14 cellular contexts compared by ENCODE assay signal in the genomic region with DNA sequence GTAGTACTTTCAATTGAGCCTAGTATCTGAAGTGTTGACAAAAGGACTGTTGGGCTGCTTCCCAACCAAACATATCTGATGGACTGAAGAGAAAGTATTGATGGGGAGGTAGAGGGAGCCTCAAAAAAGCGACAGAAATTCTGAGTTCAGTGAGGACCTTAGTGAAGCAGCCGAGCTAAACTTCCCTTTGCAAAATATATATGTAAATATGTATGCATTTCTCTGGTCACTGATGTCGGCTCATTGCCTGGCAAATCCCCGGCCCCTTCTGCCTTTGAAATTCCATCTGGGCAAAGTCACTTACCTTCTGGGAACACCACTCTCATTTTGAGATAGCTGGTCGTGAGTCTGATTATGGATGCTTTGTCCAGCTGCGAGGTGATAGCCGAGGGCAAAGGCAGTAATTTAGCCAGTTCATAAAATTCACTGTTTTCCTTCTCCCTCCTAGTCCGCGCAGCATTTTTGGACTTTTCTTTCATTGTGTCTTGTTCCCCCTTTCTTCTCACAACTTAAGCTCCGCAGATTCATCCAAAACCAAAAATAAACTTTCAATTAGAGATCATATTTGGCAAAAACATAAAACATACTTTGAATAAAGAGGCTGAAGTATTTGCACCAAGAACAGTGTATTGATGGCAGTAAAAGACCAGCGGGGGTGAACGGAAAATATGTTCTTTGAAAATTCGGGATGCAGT. TPM values are rescaled to one million over a fixed set of nuclear protein-coding genes. Genes with fewer than 3 reads are reported as not detected.
A peak's percentile ranks its signal among the peaks of the same experiment; 100 is the strongest.
DNase-seq lines count a peak whose midpoint lies in the region; ATAC-seq, FAIRE-seq and TF ChIP-seq lines count a peak whose summit lies in the region.
"Had no signal": no experiment of that assay in that cellular context is flagged by ENCODE, and none has a peak within 500 bp of the region (broad histone marks: within the 10 kb centered on the region; RNA-seq: fewer than 3 reads in every experiment).

No MANE protein-coding gene starts in this region.

- H2BK15ac ChIP-seq in mesenchymal stem cell (ENCODE audit: low read depth, poor library complexity, severe bottlenecking) = no peak overlapping the region

- H3K4ac ChIP-seq in mesenchymal stem cell (ENCODE audit: low read depth in 1 of 2, low read length in 2 of 2) = no peak overlapping the region

- no peak overlapping the region for H4K91ac ChIP-seq in mesenchymal stem cell (ENCODE audit: low read length)

- TF ChIP-seq POLR2A in adrenal gland (IDR thresholded peaks at IDR 0.05) (no peak), ovary (IDR thresholded peaks at IDR 0.05) (no peak), GM12891 (IDR thresholded peaks at IDR 0.05; ENCODE audit: low read depth, low read length) (no peak)

- H3K18ac ChIP-seq in mesenchymal stem cell (ENCODE audit: low read depth in 1 of 2, low read length in 2 of 2) = no peak overlapping the region

- H3K36me3 ChIP-seq in mesenchymal stem cell (ENCODE audit: control insufficient read depth in 1 of 2, insufficient read depth in 2 of 2, low read depth in 1 of 2, low read length in 2 of 2) = peaks cover 0 to 2% of the 10 kb centered on the region in 2 experiments
- H3K36me3 ChIP-seq in adrenal gland (replicated peaks in 1 of 2) = no peaks in the 10 kb centered on the region
- H3K36me3 ChIP-seq in ovary = no peaks in the 10 kb centered on the region
- H3K36me3 ChIP-seq: neutrophil, SJSA1, transverse colon, WERI-Rb-1 had no signal

- no peaks in the 10 kb centered on the region for H3K9me3 Mint-ChIP-seq in WTC11

- H2BK120ac ChIP-seq in mesenchymal stem cell (ENCODE audit: low read depth, low read length) = no peak overlapping the region

- H3K9me3 ChIP-seq in mesenchymal stem cell (ENCODE audit: control insufficient read depth, low read length) (no peaks in the 10 kb centered on the region), adrenal gland (replicated peaks in 1 of 3) (no peaks in the 10 kb centered on the region), ovary (no peaks in the 10 kb centered on the region)
- H3K9me3 ChIP-seq: neutrophil, SJSA1, transverse colon had no signal

- H3K27me3 ChIP-seq in mesenchymal stem cell (ENCODE audit: control insufficient read depth in 1 of 2, insufficient read depth in 1 of 2, low read length in 2 of 2) (peaks cover 45 to 84% of the 10 kb centered on the region in 2 experiments), adrenal gland (peaks cover 100% of the 10 kb centered on the region), ovary (no peaks in the 10 kb centered on the region)
- H3K27me3 ChIP-seq: SJSA1 had no signal

- no peak overlapping the region for H3K4me2 ChIP-seq in mesenchymal stem cell (ENCODE audit: low read length, poor library complexity, severe bottlenecking)

- H3K27ac ChIP-seq in mesenchymal stem cell (ENCODE audit: low read length, poor library complexity, severe bottlenecking) = no peak overlapping the region
- no peak overlapping the region for H3K27ac ChIP-seq in adrenal gland
- no peak overlapping the region for H3K27ac ChIP-seq in ovary
- H3K27ac ChIP-seq: neutrophil, transverse colon, WERI-Rb-1 had no signal

- intact Hi-C loops in adrenal gland (cut with DNase I) (no loop called here), ovary (cut with DNase I) (no loop called here)

- DNase-seq in AG10803 (ENCODE audit: low read depth) (no peak), EH (ENCODE audit: low read depth) (peak; percentile 58), WTC11 (ENCODE audit: low spot score) (no peak), mesenchymal stem cell (no peak), adrenal gland (no peak), ovary (no peak), dermis blood vessel endothelial cell (no peak), GM12891 (ENCODE audit: insufficient read length, low spot score) (no peak)
- DNase-seq: stimulated activated CD4-positive, alpha-beta T cell treated with anti-CD3 and anti-CD28 coated beads, Interleukin-15, amount 100 ng/mL, for 24 hours; transverse colon; WERI-Rb-1 had no signal

- H3K9ac ChIP-seq in mesenchymal stem cell (ENCODE audit: low read length) = peak overlapping the region; percentile 91

- H2AK5ac ChIP-seq in mesenchymal stem cell (ENCODE audit: low read length, severe bottlenecking) = no peak overlapping the region

- H4K8ac ChIP-seq in mesenchymal stem cell (ENCODE audit: low read length) = no peak overlapping the region

- TF ChIP-seq CTCF in AG10803 (conservative IDR thresholded peaks at IDR 0.05; ENCODE audit: low read length) (no peak), WTC11 (IDR thresholded peaks at IDR 0.05) (no peak), adrenal gland (IDR thresholded peaks at IDR 0.05) (no peak), ovary (IDR thresholded peaks at IDR 0.05) (no peak)

- peak overlapping the region; percentile 84 for H3K4me3 ChIP-seq in AG10803 (ENCODE audit: low read length)
- H3K4me3 ChIP-seq in mesenchymal stem cell (ENCODE audit: insufficient read depth in 1 of 2, low read depth in 1 of 2, low read length in 2 of 2) = peak overlapping the region in 1 of 2 experiments; percentile 91
- H3K4me3 ChIP-seq in adrenal gland = no peak overlapping the region
- H3K4me3 ChIP-seq in ovary = no peak overlapping the region
- H3K4me3 ChIP-seq: transverse colon had no signal

- no peaks in the 10 kb centered on the region for H3K36me3 Mint-ChIP-seq in WTC11

- peak overlapping the region; percentile 63 for H3K4me3 Mint-ChIP-seq in WTC11

- 5% methylated on average over 8 of the region's 13 CpGs for WGBS in mesenchymal stem cell
- WGBS in adrenal gland, 4 donors = 8 to 13% (median 12%) methylated on average over 13 of the region's 13 CpGs
- 11 to 14% (median 13%) methylated on average over 13 of the region's 13 CpGs for WGBS in ovary, 3 donors

- H3K27ac Mint-ChIP-seq in WTC11 = no peak overlapping the region

- POLR2A ChIA-PET in WTC11 (lab: Charles Lee) = no interaction called here

- H3K4me1 ChIP-seq in mesenchymal stem cell (ENCODE audit: control insufficient read depth, insufficient read depth, low read depth, low read length) (peaks cover 26% of the 10 kb centered on the region), adrenal gland (replicated peaks in 1 of 2) (peaks cover 0 to 12% of the 10 kb centered on the region in 2 donors), ovary (ENCODE audit: insufficient read depth) (no peaks in the 10 kb centered on the region)

- CTCF ChIA-PET in WTC11 (lab: Charles Lee) = interaction anchor here (1.0 kb wide), 1 partner anchor 347 kb away, joined by 3 read pairs; no protein-coding TSS in a partner anchor

- H3K14ac ChIP-seq in mesenchymal stem cell (ENCODE audit: low read length in 2 of 2) = no peak overlapping the region

- H2BK12ac ChIP-seq in mesenchymal stem cell (ENCODE audit: low read length in 2 of 2) = no peak overlapping the region

- no peak for ATAC-seq in WTC11

- no peak for FAIRE-seq in GM12891 (lab: Jason Lieb, UNC)

- H3K23ac ChIP-seq in mesenchymal stem cell (ENCODE audit: low read length in 2 of 2) = no peak overlapping the region

- H2AFZ ChIP-seq in mesenchymal stem cell (ENCODE audit: low read depth, low read length) = no peak overlapping the region

- H2BK5ac ChIP-seq in mesenchymal stem cell (ENCODE audit: low read depth, low read length, poor library complexity, severe bottlenecking) = no peak overlapping the region

- TF ChIP-seq EP300 in ovary (IDR thresholded peaks at IDR 0.05) = no peak

- H3K27me3 Mint-ChIP-seq in WTC11 (ENCODE audit: low read depth) = no peaks in the 10 kb centered on the region; the same call in 1 of the 2 replicates

- H3K4me1 Mint-ChIP-seq in WTC11 = peaks cover 70% of the 10 kb centered on the region

- no peaks in the 10 kb centered on the region for H3K79me1 ChIP-seq in mesenchymal stem cell (replicated peaks; ENCODE audit: low read length, poor library complexity, severe bottlenecking)

TF ChIP-seq in WTC11, 78 proteins besides CTCF, POLR2A, EP300 and RAD21:
- TF ChIP-seq FOXP1 (CRISPR knock-in tag; IDR thresholded peaks at IDR 0.05; ENCODE audit: borderline replicate concordance) = no peak

TF ChIP-seq in GM12891, 5 proteins besides CTCF, POLR2A, EP300 and RAD21:
- TF ChIP-seq PAX5 (IDR thresholded peaks at IDR 0.05; ENCODE audit: insufficient read depth, low read length, severe bottlenecking) (no peak), POU2F2 (IDR thresholded peaks at IDR 0.05; ENCODE audit: low read depth, low read length) (no peak), SPI1 (IDR thresholded peaks at IDR 0.05; ENCODE audit: low read depth, low read length) (no peak)

RNA-seq across cellular contexts. Expression of gene SIM1, which starts 1.6 kb away (rescaled TPM):
- 0.09 to 0.11 TPM (median 0.11 TPM) in 3 replicates for total RNA-seq in WTC11 (2021)
- polyA plus RNA-seq in mesenchymal stem cell (2013, experiment 1 of 2) = not detected
- polyA plus RNA-seq in mesenchymal stem cell (2013, experiment 2 of 2) = not detected
- total RNA-seq in adrenal gland = not detected
- not detected for polyA plus RNA-seq in adrenal gland
- total RNA-seq in ovary = under 1 TPM in 1 of 7 donors, not detected in 6; 0.12 TPM
- polyA plus RNA-seq in ovary = not detected
- total RNA-seq in dermis blood vessel endothelial cell = 0.09 and 0.17 TPM in 2 replicates
- not detected for polyA plus RNA-seq in GM12891 (2012; ENCODE audit: low read depth, missing spikeins)
- total RNA-seq: transverse colon had no signal
- polyA plus RNA-seq: liver had no signal
